In the genomic region with DNA sequence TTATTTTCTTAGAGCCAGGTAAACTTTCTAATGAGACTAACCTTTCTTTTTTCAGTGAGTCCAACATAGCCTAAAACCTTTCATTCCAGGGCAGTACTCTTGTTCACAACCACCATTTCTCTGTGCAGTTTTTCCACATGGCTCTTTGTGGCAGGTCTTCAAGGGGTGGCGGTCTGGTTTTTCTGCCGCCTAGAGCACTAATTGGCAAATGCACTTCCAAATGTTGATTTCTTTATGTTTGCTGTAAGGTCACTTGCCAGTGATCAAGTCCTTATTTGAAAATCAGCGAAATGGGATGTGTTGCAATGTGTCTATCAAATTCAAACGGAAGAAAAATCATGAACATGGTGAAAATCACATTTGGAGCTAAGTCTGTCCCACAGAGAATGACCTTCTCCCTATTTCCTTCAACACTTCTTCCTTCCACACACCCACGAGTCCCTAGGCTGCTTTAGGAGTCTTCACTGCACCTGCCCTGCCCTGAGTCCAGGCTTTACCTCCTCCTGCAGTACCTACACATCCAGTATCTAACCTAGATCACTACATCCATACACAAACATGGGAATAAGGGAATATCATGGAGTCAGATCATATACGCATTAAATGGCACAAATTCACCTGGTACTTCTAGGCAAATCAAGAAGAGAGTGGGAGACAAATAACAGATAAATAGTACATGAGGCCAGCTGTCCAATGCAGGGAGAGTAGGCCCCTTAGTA, we compare ENCODE assay signal across 9 cellular contexts. TPM values are rescaled to one million over a fixed set of nuclear protein-coding genes. Genes with fewer than 3 reads are reported as not detected.
A peak's percentile ranks its signal among the peaks of the same experiment; 100 is the strongest.
DNase-seq lines count a peak whose midpoint lies in the region; ATAC-seq and TF ChIP-seq lines count a peak whose summit lies in the region.
"Had no signal": no experiment of that assay in that cellular context is flagged by ENCODE, and none has a peak within 500 bp of the region (broad histone marks: within the 10 kb centered on the region; RNA-seq: fewer than 3 reads in every experiment).

No MANE protein-coding gene starts in this region.

- intact Hi-C loops in stomach (cut with DNase I; ENCODE audit: low total_unique reads) = no loop called here

- CTCF ChIA-PET in activated CD4-positive, alpha-beta T cell treated with anti-CD3 and anti-CD28 coated beads, Interleukin-2, amount 10 ng/mL, durations not matched to agents 7 days and 5 days (lab: Charles Lee) = no interaction called here
- CTCF ChIA-PET in activated CD8-positive, alpha-beta memory T cell treated with anti-CD3 and anti-CD28 coated beads, Interleukin-2, amount 10 ng/mL, durations not matched to agents 7 days and 5 days (lab: Charles Lee) = no interaction called here

- no peak for TF ChIP-seq POLR2A in stomach (IDR thresholded peaks at IDR 0.05)

- no peaks in the 10 kb centered on the region for H3K36me3 Mint-ChIP-seq in activated CD4-positive, alpha-beta T cell treated with anti-CD3 and anti-CD28 coated beads, Interleukin-2, amount 10 ng/mL, durations not matched to agents 7 days and 5 days (ENCODE audit: low read depth)
- no peaks in the 10 kb centered on the region for H3K36me3 Mint-ChIP-seq in activated CD8-positive, alpha-beta memory T cell treated with anti-CD3 and anti-CD28 coated beads, Interleukin-2, amount 10 ng/mL, durations not matched to agents 7 days and 5 days

- H3K27ac Mint-ChIP-seq in activated CD4-positive, alpha-beta T cell treated with anti-CD3 and anti-CD28 coated beads, Interleukin-2, amount 10 ng/mL, durations not matched to agents 7 days and 5 days = no peak overlapping the region
- no peak overlapping the region for H3K27ac Mint-ChIP-seq in activated CD8-positive, alpha-beta memory T cell treated with anti-CD3 and anti-CD28 coated beads, Interleukin-2, amount 10 ng/mL, durations not matched to agents 7 days and 5 days

- ATAC-seq in activated CD8-positive, alpha-beta memory T cell treated with anti-CD3 and anti-CD28 coated beads, Interleukin-2, amount 10 ng/mL, durations not matched to agents 7 days and 5 days = no peak
- no peak for ATAC-seq in HG03432 (IDR thresholded peaks at IDR 0.05; ENCODE audit: unreplicated experiment)

- H3K36me3 ChIP-seq in stomach = no peaks in the 10 kb centered on the region

- peak overlapping the region; percentile 82 for H3K4me3 ChIP-seq in WI38 (ENCODE audit: low read depth, low read length)
- peak overlapping the region in 3 of 4 donors; percentile 71 to 89 (median 83) for H3K4me3 ChIP-seq in stomach

- peaks cover 9% of the 10 kb centered on the region for H3K4me1 Mint-ChIP-seq in activated CD4-positive, alpha-beta T cell treated with anti-CD3 and anti-CD28 coated beads, Interleukin-2, amount 10 ng/mL, durations not matched to agents 7 days and 5 days
- H3K4me1 Mint-ChIP-seq in activated CD8-positive, alpha-beta memory T cell treated with anti-CD3 and anti-CD28 coated beads, Interleukin-2, amount 10 ng/mL, durations not matched to agents 7 days and 5 days = peaks cover 13% of the 10 kb centered on the region

- 48 to 68% (median 62%) methylated on average over 6 of the region's 6 CpGs for WGBS in stomach, 5 donors

- H3K9me3 Mint-ChIP-seq in activated CD4-positive, alpha-beta T cell treated with anti-CD3 and anti-CD28 coated beads, Interleukin-2, amount 10 ng/mL, durations not matched to agents 7 days and 5 days = no peaks in the 10 kb centered on the region
- no peaks in the 10 kb centered on the region for H3K9me3 Mint-ChIP-seq in activated CD8-positive, alpha-beta memory T cell treated with anti-CD3 and anti-CD28 coated beads, Interleukin-2, amount 10 ng/mL, durations not matched to agents 7 days and 5 days (ENCODE audit: low read depth)

- peaks cover 8 to 56% (median 20%) of the 10 kb centered on the region in 4 donors for H3K4me1 ChIP-seq in stomach

- H3K4me3 Mint-ChIP-seq in activated CD4-positive, alpha-beta T cell treated with anti-CD3 and anti-CD28 coated beads, Interleukin-2, amount 10 ng/mL, durations not matched to agents 7 days and 5 days = no peak overlapping the region
- no peak overlapping the region for H3K4me3 Mint-ChIP-seq in activated CD8-positive, alpha-beta memory T cell treated with anti-CD3 and anti-CD28 coated beads, Interleukin-2, amount 10 ng/mL, durations not matched to agents 7 days and 5 days

- POLR2A ChIA-PET in activated CD4-positive, alpha-beta T cell treated with anti-CD3 and anti-CD28 coated beads, Interleukin-2, amount 10 ng/mL, durations not matched to agents 7 days and 5 days (lab: Charles Lee) = no interaction called here

- no peak overlapping the region for H3K27ac ChIP-seq in stomach
- H3K27ac ChIP-seq: 22Rv1 had no signal

- H3K27me3 ChIP-seq in stomach = peaks cover 0 to 3% (median 0%) of the 10 kb centered on the region in 3 donors

- peaks cover 34% of the 10 kb centered on the region for H3K27me3 Mint-ChIP-seq in activated CD4-positive, alpha-beta T cell treated with anti-CD3 and anti-CD28 coated beads, Interleukin-2, amount 10 ng/mL, durations not matched to agents 7 days and 5 days
- H3K27me3 Mint-ChIP-seq in activated CD8-positive, alpha-beta memory T cell treated with anti-CD3 and anti-CD28 coated beads, Interleukin-2, amount 10 ng/mL, durations not matched to agents 7 days and 5 days = peaks cover 30% of the 10 kb centered on the region

- no peaks in the 10 kb centered on the region for H3K9me3 ChIP-seq in stomach

- DNase-seq in DMS 273 (lab: John Stamatoyannopoulos, UW; ENCODE audit: unreplicated experiment) = peak; percentile 4
- no peak for DNase-seq in DMS 273 treated with DMSO at 0.1 percent for 48 hours (lab: John Stamatoyannopoulos, UW)
- peak; percentile 32 for DNase-seq in glomerular visceral epithelial cell (ENCODE audit: extremely low spot score)
- DNase-seq in stomach = no peak
- DNase-seq in activated CD4-positive, alpha-beta T cell treated with anti-CD3 and anti-CD28 coated beads, Interleukin-2, amount 10 ng/mL, durations not matched to agents 7 days and 5 days = no peak
- DNase-seq in activated CD8-positive, alpha-beta memory T cell treated with anti-CD3 and anti-CD28 coated beads, Interleukin-2, amount 10 ng/mL, durations not matched to agents 7 days and 5 days = no peak

- no peak for TF ChIP-seq EP300 in stomach (IDR thresholded peaks at IDR 0.05)

- no peak for TF ChIP-seq CTCF in WI38 (IDR thresholded peaks at IDR 0.05; ENCODE audit: low read depth, low read length)
- TF ChIP-seq CTCF in stomach (IDR thresholded peaks at IDR 0.05) = no peak

RNA-seq across cellular contexts. Expression of a gene that starts 1.9 kb away (rescaled TPM):
- total RNA-seq in stomach = 10 to 100 TPM in 4 of 5 donors, 1 to 10 TPM in 1; 5.7 to 37.9 (median 17.9) TPM
- 1 to 10 TPM in 1 of 3 donors, under 1 TPM in 2; 0.70 to 1.1 (median 0.92) TPM for polyA plus RNA-seq in stomach
- not detected for total RNA-seq in activated CD4-positive, alpha-beta T cell treated with anti-CD3 and anti-CD28 coated beads, Interleukin-2, amount 10 ng/mL, durations not matched to agents 7 days and 5 days
- under 1 TPM in 1 of 2 experiments, not detected in 1; 0.14 TPM for total RNA-seq in activated CD8-positive, alpha-beta memory T cell treated with anti-CD3 and anti-CD28 coated beads, Interleukin-2, amount 10 ng/mL, durations not matched to agents 7 days and 5 days

Comparison
In these comparisons a context has a peak if more than half of its experiments do, and no peak if none do; other contexts are left out.
1. DNase-seq: peak in DMS 273 (single experiment) and glomerular visceral epithelial cell (single experiment); none in DMS 273 treated with DMSO at 0.1 percent for 48 hours (single experiment), stomach (single experiment), activated CD4-positive, alpha-beta T cell treated with anti-CD3 and anti-CD28 coated beads, Interleukin-2, amount 10 ng/mL, durations not matched to agents 7 days and 5 days (single experiment) and activated CD8-positive, alpha-beta memory T cell treated with anti-CD3 and anti-CD28 coated beads, Interleukin-2, amount 10 ng/mL, durations not matched to agents 7 days and 5 days (single experiment).
2. RNA of a gene that starts 1.9 kb away (total RNA-seq): 5.7 to 37.9 TPM in stomach; 0.14 TPM in activated CD8-positive, alpha-beta memory T cell treated with anti-CD3 and anti-CD28 coated beads, Interleukin-2, amount 10 ng/mL, durations not matched to agents 7 days and 5 days and not detected in activated CD4-positive, alpha-beta T cell treated with anti-CD3 and anti-CD28 coated beads, Interleukin-2, amount 10 ng/mL, durations not matched to agents 7 days and 5 days; every median in the first group is over 4 times any median in the second.